In genomic region chr5:112968411-112969106, GRCh38 we compare ENCODE assay signal across 1 cellular context.
A peak's percentile ranks its signal among the peaks of the same experiment; 100 is the strongest.
TF ChIP-seq lines count a peak whose summit lies in the region.

No MANE protein-coding gene starts in this region.

TF ChIP-seq in HepG2, 621 proteins besides CTCF, POLR2A, EP300 and RAD21 (continued from another document and continues in another):
- TF ChIP-seq ZNF275 (CRISPR knock-in tag; IDR thresholded peaks at IDR 0.05; ENCODE audit: borderline replicate concordance) (no peak), ZNF350 (CRISPR knock-in tag; IDR thresholded peaks at IDR 0.05; ENCODE audit: borderline replicate concordance, low read depth) (no peak), ZBTB14 (CRISPR knock-in tag; IDR thresholded peaks at IDR 0.05) (no peak), HDAC2 (CRISPR knock-in tag; IDR thresholded peaks at IDR 0.05) (peak; percentile 53), TAF1 (CRISPR knock-in tag; IDR thresholded peaks at IDR 0.05) (no peak), FOXP4 (CRISPR knock-in tag; IDR thresholded peaks at IDR 0.05) (peak; percentile 78), HIVEP1 (CRISPR knock-in tag; IDR thresholded peaks at IDR 0.05) (no peak), ZFX (CRISPR knock-in tag; IDR thresholded peaks at IDR 0.05; ENCODE audit: low read depth) (no peak; the same call in 1 of the 2 replicates), TOE1 (CRISPR knock-in tag; IDR thresholded peaks at IDR 0.05) (no peak), SIX4 (CRISPR knock-in tag; IDR thresholded peaks at IDR 0.05) (0 out of 2 replicates have a peak, but pooled peaks have one; percentile 16), DMAP1 (CRISPR knock-in tag; IDR thresholded peaks at IDR 0.05) (0 out of 2 replicates have a peak, but pooled peaks have one; percentile 45), KLF6 (CRISPR knock-in tag; IDR thresholded peaks at IDR 0.05) (0 out of 2 replicates have a peak, but pooled peaks have one; percentile 29), AKAP8 (CRISPR knock-in tag; IDR thresholded peaks at IDR 0.05) (no peak), EHMT2 (IDR thresholded peaks at IDR 0.05; ENCODE audit: borderline replicate concordance, low read depth, low read length) (no peak), ZNF263 (CRISPR knock-in tag; IDR thresholded peaks at IDR 0.05) (no peak), SMAD3 (CRISPR knock-in tag; IDR thresholded peaks at IDR 0.05) (peak; percentile 25; the same call in 1 of the 2 replicates), MXD3 (CRISPR knock-in tag; IDR thresholded peaks at IDR 0.05) (no peak), ZNF704 (CRISPR knock-in tag; IDR thresholded peaks at IDR 0.05; ENCODE audit: borderline replicate concordance) (no peak), MAFF (IDR thresholded peaks at IDR 0.05; ENCODE audit: low read depth, low read length) (peak; percentile 35; the same call in 1 of the 2 replicates), ADNP (CRISPR knock-in tag; IDR thresholded peaks at IDR 0.05) (no peak), ZKSCAN8 (CRISPR knock-in tag; IDR thresholded peaks at IDR 0.05; ENCODE audit: borderline replicate concordance) (peak; percentile 58; the same call in 1 of the 2 replicates), ZNF264 (CRISPR knock-in tag; IDR thresholded peaks at IDR 0.05) (peak; percentile 33; the same call in 1 of the 2 replicates), IRF2 (CRISPR knock-in tag; IDR thresholded peaks at IDR 0.05) (0 out of 2 replicates have a peak, but pooled peaks have one; percentile 17), ZHX2 (IDR thresholded peaks at IDR 0.05; ENCODE audit: low read depth) (no peak), ZHX2 (CRISPR knock-in tag; IDR thresholded peaks at IDR 0.05; ENCODE audit: borderline replicate concordance) (no peak), FOXA3 (CRISPR knock-in tag; IDR thresholded peaks at IDR 0.05) (peak; percentile 90), ZNF362 (CRISPR knock-in tag; IDR thresholded peaks at IDR 0.05; ENCODE audit: borderline replicate concordance) (peak; percentile 93), TBX2 (CRISPR knock-in tag; IDR thresholded peaks at IDR 0.05; ENCODE audit: borderline replicate concordance) (peak; percentile 31; the same call in 1 of the 2 replicates), SOX6 (IDR thresholded peaks at IDR 0.05) (no peak), SOX6 (CRISPR knock-in tag; IDR thresholded peaks at IDR 0.05) (peak; percentile 92), ARID3A (IDR thresholded peaks at IDR 0.05; ENCODE audit: low read depth, low read length) (peak; percentile 43; the same call in 1 of the 2 replicates), ZNF383 (CRISPR knock-in tag; IDR thresholded peaks at IDR 0.05; ENCODE audit: borderline replicate concordance) (no peak), SAFB2 (CRISPR knock-in tag; IDR thresholded peaks at IDR 0.05; ENCODE audit: borderline replicate concordance, low read depth) (no peak), ZNF570 (CRISPR knock-in tag; IDR thresholded peaks at IDR 0.05; ENCODE audit: borderline replicate concordance) (no peak), ZBTB25 (CRISPR knock-in tag; IDR thresholded peaks at IDR 0.05) (peak; percentile 41; the same call in 1 of the 2 replicates), MLX (CRISPR knock-in tag; IDR thresholded peaks at IDR 0.05) (0 out of 2 replicates have a peak, but pooled peaks have one; percentile 30), ZNF552 (CRISPR knock-in tag; IDR thresholded peaks at IDR 0.05; ENCODE audit: borderline replicate concordance) (no peak), SSRP1 (CRISPR knock-in tag; IDR thresholded peaks at IDR 0.05) (0 out of 2 replicates have a peak, but pooled peaks have one; percentile 21), ELF3 (CRISPR knock-in tag; IDR thresholded peaks at IDR 0.05) (peak; percentile 62; the same call in 1 of the 2 replicates), TFE3 (CRISPR knock-in tag; IDR thresholded peaks at IDR 0.05) (peak; percentile 71; the same call in 1 of the 2 replicates), KLF11 (CRISPR knock-in tag; IDR thresholded peaks at IDR 0.05) (0 out of 2 replicates have a peak, but pooled peaks have one; percentile 57), MIER3 (CRISPR knock-in tag; IDR thresholded peaks at IDR 0.05; ENCODE audit: borderline replicate concordance) (0 out of 2 replicates have a peak, but pooled peaks have one; percentile 25)
